ENCODE assay signal across 2 cellular contexts in the genomic region with DNA sequence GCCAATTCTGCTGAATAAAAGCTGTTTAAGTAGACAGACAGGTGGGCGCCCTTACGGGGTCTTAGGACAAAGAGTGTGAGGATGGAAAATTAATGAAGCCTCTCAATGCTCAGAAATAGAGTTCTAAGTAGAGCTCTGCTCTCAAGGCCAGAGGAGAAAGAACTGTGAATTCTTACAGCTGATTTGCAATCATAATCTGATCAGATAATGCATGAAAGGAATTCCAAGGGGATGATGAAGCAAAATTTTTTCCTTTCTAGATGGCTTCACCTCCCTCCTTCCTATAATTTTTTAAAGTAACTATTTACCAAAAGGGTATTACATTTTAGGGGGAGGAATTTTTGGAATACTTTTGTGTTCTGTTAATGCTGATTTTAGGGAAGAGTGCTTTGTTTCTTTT.
A peak's percentile ranks its signal among the peaks of the same experiment; 100 is the strongest.
TF ChIP-seq lines count a peak whose summit lies in the region.

No MANE protein-coding gene starts in this region.

TF ChIP-seq in SK-N-SH treated with all-trans-retinoic acid at 6 μM for 48 hours, 23 proteins besides CTCF, POLR2A, EP300 and RAD21:
- no peak for TF ChIP-seq OSR1 (CRISPR knock-in tag; IDR thresholded peaks at IDR 0.05)
- peak; percentile 55 for TF ChIP-seq ISL1 (CRISPR knock-in tag; IDR thresholded peaks at IDR 0.05)

TF ChIP-seq in SK-N-SH, 30 proteins besides CTCF, POLR2A, EP300 and RAD21:
- TF ChIP-seq TEAD4 (IDR thresholded peaks at IDR 0.05; ENCODE audit: borderline replicate concordance, insufficient read depth) (no peak), GABPA (IDR thresholded peaks at IDR 0.05; ENCODE audit: low read depth) (no peak), SIN3A (IDR thresholded peaks at IDR 0.05; ENCODE audit: borderline replicate concordance, low read depth, low read length) (no peak), MAX (IDR thresholded peaks at IDR 0.05; ENCODE audit: low read depth) (no peak), MXI1 (IDR thresholded peaks at IDR 0.05; ENCODE audit: low read depth, low read length) (no peak), GATA2 (CRISPR knock-in tag; IDR thresholded peaks at IDR 0.05) (no peak), YY1 (IDR thresholded peaks at IDR 0.05; ENCODE audit: low read depth) (no peak), NFIC (IDR thresholded peaks at IDR 0.05; ENCODE audit: borderline replicate concordance) (no peak), USF2 (IDR thresholded peaks at IDR 0.05; ENCODE audit: borderline replicate concordance, low read depth, low read length) (no peak), FOXM1 (IDR thresholded peaks at IDR 0.05; ENCODE audit: low read depth) (no peak), RCOR1 (IDR thresholded peaks at IDR 0.05; ENCODE audit: low read length) (no peak), SMC3 (IDR thresholded peaks at IDR 0.05; ENCODE audit: low read depth, low read length) (no peak), REST (IDR thresholded peaks at IDR 0.05; ENCODE audit: low read depth, low read length) (no peak)
TF ChIP-seq in SK-N-SH: peak in this region for 0.
